Comparison of ENCODE assay signal across 1 cellular context in genomic region chr7:128321044-128321422, GRCh38.
TF ChIP-seq lines count a peak whose summit lies in the region.

No MANE protein-coding gene starts in this region.

TF ChIP-seq in A549, 52 proteins besides CTCF, POLR2A, EP300 and RAD21 (continued from another document):
- TF ChIP-seq REST (IDR thresholded peaks at IDR 0.05): no peak
- no peak for TF ChIP-seq CBX8 (IDR thresholded peaks at IDR 0.05)
- TF ChIP-seq EHF (CRISPR knock-in tag; IDR thresholded peaks at IDR 0.05): no peak
- TF ChIP-seq JUNB (IDR thresholded peaks at IDR 0.05): no peak
- no peak for TF ChIP-seq USF2 (IDR thresholded peaks at IDR 0.05)
TF ChIP-seq in A549: peak in this region for 0.
